Comparison of ENCODE assay signal across 33 cellular contexts in genomic region chr2:225930687-225931086, GRCh38.
"Had no signal": no experiment of that assay in that cellular context is flagged by ENCODE, and none has a peak within 500 bp of the region (broad histone marks: within the 10 kb centered on the region; RNA-seq: fewer than 3 reads in every experiment).

No MANE protein-coding gene starts in this region.

- H2AFZ ChIP-seq: hepatocyte had no signal

- H3K4me3 ChIP-seq: ascending aorta, esophagus muscularis mucosa, gastroesophageal sphincter, hepatocyte, vagina had no signal

- H3K27ac Mint-ChIP-seq: activated CD4-positive, alpha-beta memory T cell treated with anti-CD3 and anti-CD28 coated beads for 36 hours; activated CD4-positive, alpha-beta T cell treated with anti-CD3 and anti-CD28 coated beads, Interleukin-2, amount 10 ng/mL, durations not matched to agents 24 days and 14 days; activated naive CD4-positive, alpha-beta T cell treated with anti-CD3 and anti-CD28 coated beads for 36 hours; activated naive CD8-positive, alpha-beta T cell treated with anti-CD3 and anti-CD28 coated beads for 36 hours; activated T-helper 1 cell treated with anti-CD3 and anti-CD28 coated beads, Interleukin-12 subunit alpha, Interleukin-12 subunit beta, Interleukin-2, Interleukin-4 antibody, amounts not matched to agents 30 ng/mL and 10 ng/mL and 1 ng/mL, durations not matched to agents 14 hours and 24 hours and 36 hours; brain; progenitor cell of endocrine pancreas; stimulated activated memory B cell treated with anti-CD40 and anti-IgM and Interleukin-4, amounts not matched to agents 10 μg/mL and 1 μg/mL and 100 μg/mL, for 72 hours; stimulated activated naive CD8-positive, alpha-beta T cell treated with anti-CD3 and anti-CD28 coated beads, Interleukin-15, amount 100 ng/mL, for 72 hours; T-helper 1 cell treated with Interleukin-12 subunit alpha and Interleukin-12 subunit beta and Interleukin-4 antibody, amounts not matched to agents 30 μg/mL and 1 μg/mL, for 36 hours; type B pancreatic cell had no signal

- DNase-seq: activated CD4-positive, alpha-beta memory T cell treated with anti-CD3 and anti-CD28 coated beads for 36 hours; activated CD4-positive, alpha-beta T cell treated with anti-CD3 and anti-CD28 coated beads, Interleukin-2, amount 10 ng/mL, durations not matched to agents 24 days and 14 days; activated CD8-positive, alpha-beta memory T cell treated with anti-CD3 and anti-CD28 coated beads, Interleukin-2, amount 50 U/mL, for 4 hours; activated effector memory CD4-positive, alpha-beta T cell treated with anti-CD3 and anti-CD28 coated beads, Interleukin-2, amount 50 U/mL, for 16 hours; activated naive CD4-positive, alpha-beta T cell treated with anti-CD3 and anti-CD28 coated beads for 36 hours; activated naive CD8-positive, alpha-beta T cell treated with anti-CD3 and anti-CD28 coated beads for 36 hours; activated T-cell treated with anti-CD3 and anti-CD28 coated beads, Interleukin-2, amount 50 U/mL, for 1 hour; caudate nucleus; dermis blood vessel endothelial cell; effector CD4-positive, alpha-beta T cell; left cardiac atrium; mammary epithelial cell; small intestine; stimulated activated CD4-positive, alpha-beta T cell treated with anti-CD3 and anti-CD28 coated beads, Interleukin-4, amount 100 ng/mL, for 24 hours; stimulated activated naive CD8-positive, alpha-beta T cell treated with anti-CD3 and anti-CD28 coated beads, Interleukin-15, amount 100 ng/mL, for 72 hours; substantia nigra; T-helper 9 cell had no signal

- H3K36me3 ChIP-seq: ascending aorta, esophagus muscularis mucosa, gastroesophageal sphincter, vagina had no signal

- H3K27ac ChIP-seq: esophagus muscularis mucosa, gastroesophageal sphincter, hepatocyte, vagina, VCaP had no signal

- H3K9me3 Mint-ChIP-seq: activated CD4-positive, alpha-beta memory T cell treated with anti-CD3 and anti-CD28 coated beads for 36 hours; activated CD4-positive, alpha-beta T cell treated with anti-CD3 and anti-CD28 coated beads, Interleukin-2, amount 10 ng/mL, durations not matched to agents 24 days and 14 days; activated naive CD4-positive, alpha-beta T cell treated with anti-CD3 and anti-CD28 coated beads for 36 hours; activated naive CD8-positive, alpha-beta T cell treated with anti-CD3 and anti-CD28 coated beads for 36 hours; activated T-helper 1 cell treated with anti-CD3 and anti-CD28 coated beads, Interleukin-12 subunit alpha, Interleukin-12 subunit beta, Interleukin-2, Interleukin-4 antibody, amounts not matched to agents 30 ng/mL and 10 ng/mL and 1 ng/mL, durations not matched to agents 14 hours and 24 hours and 36 hours; brain; nephron; stimulated activated memory B cell treated with anti-CD40 and anti-IgM and Interleukin-4, amounts not matched to agents 10 μg/mL and 1 μg/mL and 100 μg/mL, for 72 hours; stimulated activated naive CD8-positive, alpha-beta T cell treated with anti-CD3 and anti-CD28 coated beads, Interleukin-15, amount 100 ng/mL, for 72 hours; T-helper 1 cell treated with Interleukin-12 subunit alpha and Interleukin-12 subunit beta and Interleukin-4 antibody, amounts not matched to agents 30 μg/mL and 1 μg/mL, for 36 hours; type B pancreatic cell had no signal

- H3K4me1 Mint-ChIP-seq: activated CD4-positive, alpha-beta T cell treated with anti-CD3 and anti-CD28 coated beads, Interleukin-2, amount 10 ng/mL, durations not matched to agents 24 days and 14 days; activated naive CD8-positive, alpha-beta T cell treated with anti-CD3 and anti-CD28 coated beads for 36 hours; stimulated activated memory B cell treated with anti-CD40 and anti-IgM and Interleukin-4, amounts not matched to agents 10 μg/mL and 1 μg/mL and 100 μg/mL, for 72 hours; stimulated activated naive CD8-positive, alpha-beta T cell treated with anti-CD3 and anti-CD28 coated beads, Interleukin-15, amount 100 ng/mL, for 72 hours had no signal

- FAIRE-seq: keratinocyte, small intestine, TTC549 had no signal

- H3K4me3 Mint-ChIP-seq: activated CD4-positive, alpha-beta memory T cell treated with anti-CD3 and anti-CD28 coated beads for 36 hours; activated CD4-positive, alpha-beta T cell treated with anti-CD3 and anti-CD28 coated beads, Interleukin-2, amount 10 ng/mL, durations not matched to agents 24 days and 14 days; activated naive CD4-positive, alpha-beta T cell treated with anti-CD3 and anti-CD28 coated beads for 36 hours; activated naive CD8-positive, alpha-beta T cell treated with anti-CD3 and anti-CD28 coated beads for 36 hours; activated T-helper 1 cell treated with anti-CD3 and anti-CD28 coated beads, Interleukin-12 subunit alpha, Interleukin-12 subunit beta, Interleukin-2, Interleukin-4 antibody, amounts not matched to agents 30 ng/mL and 10 ng/mL and 1 ng/mL, durations not matched to agents 14 hours and 24 hours and 36 hours; brain; nephron; stimulated activated memory B cell treated with anti-CD40 and anti-IgM and Interleukin-4, amounts not matched to agents 10 μg/mL and 1 μg/mL and 100 μg/mL, for 72 hours; stimulated activated naive CD8-positive, alpha-beta T cell treated with anti-CD3 and anti-CD28 coated beads, Interleukin-15, amount 100 ng/mL, for 72 hours; T-helper 1 cell treated with Interleukin-12 subunit alpha and Interleukin-12 subunit beta and Interleukin-4 antibody, amounts not matched to agents 30 μg/mL and 1 μg/mL, for 36 hours; type B pancreatic cell had no signal

- H3K9me3 ChIP-seq: ascending aorta, esophagus muscularis mucosa, gastroesophageal sphincter, vagina had no signal

- H3K27me3 ChIP-seq: ascending aorta, esophagus muscularis mucosa, gastroesophageal sphincter, hepatocyte, vagina had no signal

- H3K79me2 ChIP-seq: hepatocyte had no signal

- H3K36me3 Mint-ChIP-seq: activated CD4-positive, alpha-beta memory T cell treated with anti-CD3 and anti-CD28 coated beads for 36 hours; activated naive CD8-positive, alpha-beta T cell treated with anti-CD3 and anti-CD28 coated beads for 36 hours; brain; stimulated activated memory B cell treated with anti-CD40 and anti-IgM and Interleukin-4, amounts not matched to agents 10 μg/mL and 1 μg/mL and 100 μg/mL, for 72 hours; type B pancreatic cell had no signal

- H3K4me1 ChIP-seq: vagina had no signal

- H3K4me2 ChIP-seq: hepatocyte had no signal

- H3K27me3 Mint-ChIP-seq: activated CD4-positive, alpha-beta memory T cell treated with anti-CD3 and anti-CD28 coated beads for 36 hours; activated CD4-positive, alpha-beta T cell treated with anti-CD3 and anti-CD28 coated beads, Interleukin-2, amount 10 ng/mL, durations not matched to agents 24 days and 14 days; activated naive CD8-positive, alpha-beta T cell treated with anti-CD3 and anti-CD28 coated beads for 36 hours; progenitor cell of endocrine pancreas; stimulated activated naive CD8-positive, alpha-beta T cell treated with anti-CD3 and anti-CD28 coated beads, Interleukin-15, amount 100 ng/mL, for 72 hours; type B pancreatic cell had no signal

- ATAC-seq: gastroesophageal sphincter; left cardiac atrium; sciatic nerve; stimulated activated memory B cell treated with anti-CD40 and anti-IgM and Interleukin-4, amounts not matched to agents 10 μg/mL and 1 μg/mL and 100 μg/mL, for 72 hours; stimulated activated naive CD8-positive, alpha-beta T cell treated with anti-CD3 and anti-CD28 coated beads, Interleukin-15, amount 100 ng/mL, for 72 hours had no signal
